2 cellular contexts compared by ENCODE assay signal in the genomic region with DNA sequence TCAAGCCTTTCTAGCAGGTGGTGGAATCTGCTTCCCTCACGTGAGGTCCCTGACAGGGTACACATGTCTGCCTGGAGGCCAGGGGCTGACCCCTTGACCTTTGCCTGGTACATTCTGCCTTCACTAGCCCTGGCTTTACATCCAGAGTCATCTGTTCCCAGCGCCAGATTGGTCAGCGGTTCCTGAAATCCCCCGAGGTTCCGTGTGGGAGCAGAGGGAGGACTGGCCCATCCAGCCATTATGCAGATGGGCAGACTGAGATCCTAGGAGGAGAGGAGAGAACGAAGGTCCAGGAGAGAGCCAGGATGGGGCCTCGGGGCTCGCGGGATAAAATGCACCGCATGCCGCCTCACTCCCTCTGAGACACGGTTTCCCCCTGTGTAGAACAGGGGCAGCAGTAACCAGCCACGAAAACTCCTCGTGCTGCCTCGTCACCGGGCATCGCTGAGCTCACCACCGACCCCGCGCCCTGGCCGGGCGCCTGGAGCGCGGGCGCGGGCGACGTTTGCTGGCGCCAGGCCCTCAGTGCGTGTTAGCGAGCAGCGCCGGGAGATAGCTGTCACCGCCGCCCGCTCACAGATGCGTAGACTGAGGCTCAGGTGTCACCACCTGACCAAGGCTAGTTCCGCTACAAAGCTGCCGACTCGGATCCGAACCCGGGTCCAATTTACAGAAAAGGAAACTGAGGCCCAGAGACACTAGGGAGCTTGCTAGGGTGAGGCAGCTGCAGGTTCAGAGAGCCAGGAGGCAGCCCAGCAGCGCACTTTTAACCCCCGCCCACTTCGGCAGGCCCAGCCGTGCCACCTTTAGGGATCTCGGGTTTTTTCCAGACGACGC.
TF ChIP-seq lines count a peak whose summit lies in the region.

No MANE protein-coding gene starts in this region.

TF ChIP-seq in SK-N-SH, 30 proteins besides CTCF, POLR2A, EP300 and RAD21 (continued from another document):
- TF ChIP-seq SMC3 (IDR thresholded peaks at IDR 0.05; ENCODE audit: low read depth, low read length) (no peak), FOXM1 (IDR thresholded peaks at IDR 0.05; ENCODE audit: low read depth) (no peak), JUND (IDR thresholded peaks at IDR 0.05) (no peak), RCOR1 (IDR thresholded peaks at IDR 0.05; ENCODE audit: low read length) (no peak), EZH2phosphoT487 (IDR thresholded peaks at IDR 0.05; ENCODE audit: borderline replicate concordance, low read depth) (no peak), TAF1 (IDR thresholded peaks at IDR 0.05; ENCODE audit: borderline replicate concordance, low read depth, low read length) (no peak), SIN3A (IDR thresholded peaks at IDR 0.05; ENCODE audit: borderline replicate concordance, low read depth, low read length) (no peak)
- TF ChIP-seq, protein P1, sequence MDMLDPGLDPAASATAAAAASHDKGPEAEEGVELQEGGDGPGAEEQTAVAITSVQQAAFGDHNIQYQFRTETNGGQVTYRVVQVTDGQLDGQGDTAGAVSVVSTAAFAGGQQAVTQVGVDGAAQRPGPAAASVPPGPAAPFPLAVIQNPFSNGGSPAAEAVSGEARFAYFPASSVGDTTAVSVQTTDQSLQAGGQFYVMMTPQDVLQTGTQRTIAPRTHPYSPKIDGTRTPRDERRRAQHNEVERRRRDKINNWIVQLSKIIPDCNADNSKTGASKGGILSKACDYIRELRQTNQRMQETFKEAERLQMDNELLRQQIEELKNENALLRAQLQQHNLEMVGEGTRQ (IDR thresholded peaks at IDR 0.05; ENCODE audit: borderline replicate concordance, low read depth, low read length), result no peak
- TF ChIP-seq, protein P2, sequence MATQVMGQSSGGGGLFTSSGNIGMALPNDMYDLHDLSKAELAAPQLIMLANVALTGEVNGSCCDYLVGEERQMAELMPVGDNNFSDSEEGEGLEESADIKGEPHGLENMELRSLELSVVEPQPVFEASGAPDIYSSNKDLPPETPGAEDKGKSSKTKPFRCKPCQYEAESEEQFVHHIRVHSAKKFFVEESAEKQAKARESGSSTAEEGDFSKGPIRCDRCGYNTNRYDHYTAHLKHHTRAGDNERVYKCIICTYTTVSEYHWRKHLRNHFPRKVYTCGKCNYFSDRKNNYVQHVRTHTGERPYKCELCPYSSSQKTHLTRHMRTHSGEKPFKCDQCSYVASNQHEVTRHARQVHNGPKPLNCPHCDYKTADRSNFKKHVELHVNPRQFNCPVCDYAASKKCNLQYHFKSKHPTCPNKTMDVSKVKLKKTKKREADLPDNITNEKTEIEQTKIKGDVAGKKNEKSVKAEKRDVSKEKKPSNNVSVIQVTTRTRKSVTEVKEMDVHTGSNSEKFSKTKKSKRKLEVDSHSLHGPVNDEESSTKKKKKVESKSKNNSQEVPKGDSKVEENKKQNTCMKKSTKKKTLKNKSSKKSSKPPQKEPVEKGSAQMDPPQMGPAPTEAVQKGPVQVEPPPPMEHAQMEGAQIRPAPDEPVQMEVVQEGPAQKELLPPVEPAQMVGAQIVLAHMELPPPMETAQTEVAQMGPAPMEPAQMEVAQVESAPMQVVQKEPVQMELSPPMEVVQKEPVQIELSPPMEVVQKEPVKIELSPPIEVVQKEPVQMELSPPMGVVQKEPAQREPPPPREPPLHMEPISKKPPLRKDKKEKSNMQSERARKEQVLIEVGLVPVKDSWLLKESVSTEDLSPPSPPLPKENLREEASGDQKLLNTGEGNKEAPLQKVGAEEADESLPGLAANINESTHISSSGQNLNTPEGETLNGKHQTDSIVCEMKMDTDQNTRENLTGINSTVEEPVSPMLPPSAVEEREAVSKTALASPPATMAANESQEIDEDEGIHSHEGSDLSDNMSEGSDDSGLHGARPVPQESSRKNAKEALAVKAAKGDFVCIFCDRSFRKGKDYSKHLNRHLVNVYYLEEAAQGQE (IDR thresholded peaks at IDR 0.05; ENCODE audit: low read depth, low read length), result no peak

TF ChIP-seq in SK-N-SH treated with all-trans-retinoic acid at 6 μM for 48 hours, 23 proteins besides CTCF, POLR2A, EP300 and RAD21 (continued from another document):
- TF ChIP-seq, protein P3, sequence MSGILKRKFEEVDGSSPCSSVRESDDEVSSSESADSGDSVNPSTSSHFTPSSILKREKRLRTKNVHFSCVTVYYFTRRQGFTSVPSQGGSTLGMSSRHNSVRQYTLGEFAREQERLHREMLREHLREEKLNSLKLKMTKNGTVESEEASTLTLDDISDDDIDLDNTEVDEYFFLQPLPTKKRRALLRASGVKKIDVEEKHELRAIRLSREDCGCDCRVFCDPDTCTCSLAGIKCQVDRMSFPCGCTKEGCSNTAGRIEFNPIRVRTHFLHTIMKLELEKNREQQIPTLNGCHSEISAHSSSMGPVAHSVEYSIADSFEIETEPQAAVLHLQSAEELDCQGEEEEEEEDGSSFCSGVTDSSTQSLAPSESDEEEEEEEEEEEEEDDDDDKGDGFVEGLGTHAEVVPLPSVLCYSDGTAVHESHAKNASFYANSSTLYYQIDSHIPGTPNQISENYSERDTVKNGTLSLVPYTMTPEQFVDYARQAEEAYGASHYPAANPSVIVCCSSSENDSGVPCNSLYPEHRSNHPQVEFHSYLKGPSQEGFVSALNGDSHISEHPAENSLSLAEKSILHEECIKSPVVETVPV (CRISPR knock-in tag; IDR thresholded peaks at IDR 0.05), result no peak
- no peak for TF ChIP-seq ESRRG (CRISPR knock-in tag; IDR thresholded peaks at IDR 0.05)
- TF ChIP-seq OSR1 (CRISPR knock-in tag; IDR thresholded peaks at IDR 0.05), result no peak
- no peak for TF ChIP-seq ZC3H10 (CRISPR knock-in tag; IDR thresholded peaks at IDR 0.05)
- TF ChIP-seq, protein P4, sequence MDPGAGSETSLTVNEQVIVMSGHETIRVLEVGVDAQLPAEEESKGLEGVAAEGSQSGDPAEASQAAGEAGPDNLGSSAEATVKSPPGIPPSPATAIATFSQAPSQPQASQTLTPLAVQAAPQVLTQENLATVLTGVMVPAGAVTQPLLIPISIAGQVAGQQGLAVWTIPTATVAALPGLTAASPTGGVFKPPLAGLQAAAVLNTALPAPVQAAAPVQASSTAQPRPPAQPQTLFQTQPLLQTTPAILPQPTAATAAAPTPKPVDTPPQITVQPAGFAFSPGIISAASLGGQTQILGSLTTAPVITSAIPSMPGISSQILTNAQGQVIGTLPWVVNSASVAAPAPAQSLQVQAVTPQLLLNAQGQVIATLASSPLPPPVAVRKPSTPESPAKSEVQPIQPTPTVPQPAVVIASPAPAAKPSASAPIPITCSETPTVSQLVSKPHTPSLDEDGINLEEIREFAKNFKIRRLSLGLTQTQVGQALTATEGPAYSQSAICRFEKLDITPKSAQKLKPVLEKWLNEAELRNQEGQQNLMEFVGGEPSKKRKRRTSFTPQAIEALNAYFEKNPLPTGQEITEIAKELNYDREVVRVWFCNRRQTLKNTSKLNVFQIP (CRISPR knock-in tag; IDR thresholded peaks at IDR 0.05; ENCODE audit: borderline replicate concordance, low read depth), result no peak
- TF ChIP-seq TOX (CRISPR knock-in tag; IDR thresholded peaks at IDR 0.05; ENCODE audit: borderline replicate concordance), result no peak
- TF ChIP-seq ISL1 (CRISPR knock-in tag; IDR thresholded peaks at IDR 0.05), result no peak
- TF ChIP-seq, protein P5, sequence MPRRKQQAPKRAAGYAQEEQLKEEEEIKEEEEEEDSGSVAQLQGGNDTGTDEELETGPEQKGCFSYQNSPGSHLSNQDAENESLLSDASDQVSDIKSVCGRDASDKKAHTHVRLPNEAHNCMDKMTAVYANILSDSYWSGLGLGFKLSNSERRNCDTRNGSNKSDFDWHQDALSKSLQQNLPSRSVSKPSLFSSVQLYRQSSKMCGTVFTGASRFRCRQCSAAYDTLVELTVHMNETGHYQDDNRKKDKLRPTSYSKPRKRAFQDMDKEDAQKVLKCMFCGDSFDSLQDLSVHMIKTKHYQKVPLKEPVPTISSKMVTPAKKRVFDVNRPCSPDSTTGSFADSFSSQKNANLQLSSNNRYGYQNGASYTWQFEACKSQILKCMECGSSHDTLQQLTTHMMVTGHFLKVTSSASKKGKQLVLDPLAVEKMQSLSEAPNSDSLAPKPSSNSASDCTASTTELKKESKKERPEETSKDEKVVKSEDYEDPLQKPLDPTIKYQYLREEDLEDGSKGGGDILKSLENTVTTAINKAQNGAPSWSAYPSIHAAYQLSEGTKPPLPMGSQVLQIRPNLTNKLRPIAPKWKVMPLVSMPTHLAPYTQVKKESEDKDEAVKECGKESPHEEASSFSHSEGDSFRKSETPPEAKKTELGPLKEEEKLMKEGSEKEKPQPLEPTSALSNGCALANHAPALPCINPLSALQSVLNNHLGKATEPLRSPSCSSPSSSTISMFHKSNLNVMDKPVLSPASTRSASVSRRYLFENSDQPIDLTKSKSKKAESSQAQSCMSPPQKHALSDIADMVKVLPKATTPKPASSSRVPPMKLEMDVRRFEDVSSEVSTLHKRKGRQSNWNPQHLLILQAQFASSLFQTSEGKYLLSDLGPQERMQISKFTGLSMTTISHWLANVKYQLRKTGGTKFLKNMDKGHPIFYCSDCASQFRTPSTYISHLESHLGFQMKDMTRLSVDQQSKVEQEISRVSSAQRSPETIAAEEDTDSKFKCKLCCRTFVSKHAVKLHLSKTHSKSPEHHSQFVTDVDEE (CRISPR knock-in tag; IDR thresholded peaks at IDR 0.05), result no peak
- no peak for TF ChIP-seq ZNF565 (CRISPR knock-in tag; conservative IDR thresholded peaks at IDR 0.05; ENCODE audit: low read depth)
- TF ChIP-seq CSDC2 (CRISPR knock-in tag; IDR thresholded peaks at IDR 0.05), result no peak
- no peak for TF ChIP-seq SNAI2 (CRISPR knock-in tag; IDR thresholded peaks at IDR 0.05)
- no peak for TF ChIP-seq GLIS3 (CRISPR knock-in tag; IDR thresholded peaks at IDR 0.05)
- TF ChIP-seq, protein P6, sequence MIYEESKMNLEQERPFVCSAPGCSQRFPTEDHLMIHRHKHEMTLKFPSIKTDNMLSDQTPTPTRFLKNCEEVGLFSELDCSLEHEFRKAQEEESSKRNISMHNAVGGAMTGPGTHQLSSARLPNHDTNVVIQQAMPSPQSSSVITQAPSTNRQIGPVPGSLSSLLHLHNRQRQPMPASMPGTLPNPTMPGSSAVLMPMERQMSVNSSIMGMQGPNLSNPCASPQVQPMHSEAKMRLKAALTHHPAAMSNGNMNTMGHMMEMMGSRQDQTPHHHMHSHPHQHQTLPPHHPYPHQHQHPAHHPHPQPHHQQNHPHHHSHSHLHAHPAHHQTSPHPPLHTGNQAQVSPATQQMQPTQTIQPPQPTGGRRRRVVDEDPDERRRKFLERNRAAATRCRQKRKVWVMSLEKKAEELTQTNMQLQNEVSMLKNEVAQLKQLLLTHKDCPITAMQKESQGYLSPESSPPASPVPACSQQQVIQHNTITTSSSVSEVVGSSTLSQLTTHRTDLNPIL (CRISPR knock-in tag; IDR thresholded peaks at IDR 0.05; ENCODE audit: low read depth), result no peak
- TF ChIP-seq BACH2 (CRISPR knock-in tag; IDR thresholded peaks at IDR 0.05; ENCODE audit: borderline replicate concordance), result no peak
- no peak for TF ChIP-seq ZNF70 (CRISPR knock-in tag; IDR thresholded peaks at IDR 0.05)
- TF ChIP-seq ZFP3 (CRISPR knock-in tag; IDR thresholded peaks at IDR 0.05), result no peak
- TF ChIP-seq, protein P7, sequence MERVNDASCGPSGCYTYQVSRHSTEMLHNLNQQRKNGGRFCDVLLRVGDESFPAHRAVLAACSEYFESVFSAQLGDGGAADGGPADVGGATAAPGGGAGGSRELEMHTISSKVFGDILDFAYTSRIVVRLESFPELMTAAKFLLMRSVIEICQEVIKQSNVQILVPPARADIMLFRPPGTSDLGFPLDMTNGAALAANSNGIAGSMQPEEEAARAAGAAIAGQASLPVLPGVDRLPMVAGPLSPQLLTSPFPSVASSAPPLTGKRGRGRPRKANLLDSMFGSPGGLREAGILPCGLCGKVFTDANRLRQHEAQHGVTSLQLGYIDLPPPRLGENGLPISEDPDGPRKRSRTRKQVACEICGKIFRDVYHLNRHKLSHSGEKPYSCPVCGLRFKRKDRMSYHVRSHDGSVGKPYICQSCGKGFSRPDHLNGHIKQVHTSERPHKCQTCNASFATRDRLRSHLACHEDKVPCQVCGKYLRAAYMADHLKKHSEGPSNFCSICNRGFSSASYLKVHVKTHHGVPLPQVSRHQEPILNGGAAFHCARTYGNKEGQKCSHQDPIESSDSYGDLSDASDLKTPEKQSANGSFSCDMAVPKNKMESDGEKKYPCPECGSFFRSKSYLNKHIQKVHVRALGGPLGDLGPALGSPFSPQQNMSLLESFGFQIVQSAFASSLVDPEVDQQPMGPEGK (CRISPR knock-in tag; IDR thresholded peaks at IDR 0.05; ENCODE audit: borderline replicate concordance), result no peak
